In the genomic region with DNA sequence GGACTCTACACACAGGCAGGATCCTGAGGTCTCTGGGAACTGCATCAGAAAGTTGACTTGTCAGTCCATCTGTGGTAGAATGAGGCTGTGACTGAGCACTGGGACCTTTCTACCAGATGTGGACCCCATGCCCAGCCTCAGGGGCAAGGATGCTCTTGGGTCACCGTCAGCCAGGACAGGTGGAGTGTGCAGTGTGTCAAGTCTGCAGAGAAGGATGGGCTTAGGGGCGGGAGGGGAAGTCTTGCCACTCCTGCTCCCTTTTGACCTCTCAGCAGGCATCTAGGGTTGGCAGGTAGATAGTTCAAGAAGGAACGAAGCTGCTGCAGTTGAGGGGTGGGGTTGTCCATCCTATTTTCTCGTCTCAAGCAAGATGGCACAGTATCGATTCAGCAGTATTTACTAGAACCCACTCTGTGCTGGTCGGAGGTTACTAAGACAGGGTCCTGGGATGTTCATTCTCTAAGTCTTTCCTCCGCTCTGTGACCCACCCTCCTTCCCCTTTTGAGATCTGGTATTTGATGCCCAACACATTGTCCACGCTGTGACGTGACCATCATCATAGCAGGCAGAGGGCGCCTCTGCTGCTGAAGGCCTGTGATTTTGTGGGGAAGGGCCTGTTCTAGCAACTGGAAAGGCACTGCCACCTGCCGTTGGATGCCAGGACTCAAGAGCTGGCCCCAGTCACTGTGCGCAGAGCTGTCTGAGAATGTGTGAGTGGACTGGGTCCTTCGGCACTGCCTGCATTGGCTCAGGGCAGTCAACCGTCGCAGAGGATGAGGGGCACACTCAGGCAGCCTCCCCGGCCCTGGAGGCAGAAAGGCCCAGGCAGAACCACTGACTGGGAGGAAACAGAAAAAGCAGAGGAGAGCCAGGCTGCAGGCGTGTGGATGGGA, we compare ENCODE assay signal across 1 cellular context.
A peak's percentile ranks its signal among the peaks of the same experiment; 100 is the strongest.
TF ChIP-seq lines count a peak whose summit lies in the region.

No MANE protein-coding gene starts in this region.

TF ChIP-seq in SK-N-SH, 30 proteins besides CTCF, POLR2A, EP300 and RAD21 (continued from another document):
- TF ChIP-seq, protein P1, sequence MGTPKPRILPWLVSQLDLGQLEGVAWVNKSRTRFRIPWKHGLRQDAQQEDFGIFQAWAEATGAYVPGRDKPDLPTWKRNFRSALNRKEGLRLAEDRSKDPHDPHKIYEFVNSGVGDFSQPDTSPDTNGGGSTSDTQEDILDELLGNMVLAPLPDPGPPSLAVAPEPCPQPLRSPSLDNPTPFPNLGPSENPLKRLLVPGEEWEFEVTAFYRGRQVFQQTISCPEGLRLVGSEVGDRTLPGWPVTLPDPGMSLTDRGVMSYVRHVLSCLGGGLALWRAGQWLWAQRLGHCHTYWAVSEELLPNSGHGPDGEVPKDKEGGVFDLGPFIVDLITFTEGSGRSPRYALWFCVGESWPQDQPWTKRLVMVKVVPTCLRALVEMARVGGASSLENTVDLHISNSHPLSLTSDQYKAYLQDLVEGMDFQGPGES (IDR thresholded peaks at IDR 0.05; ENCODE audit: low read depth, low read length) = no peak
- TF ChIP-seq RFX5 (IDR thresholded peaks at IDR 0.05; ENCODE audit: low read length) (peak; percentile 27; the same call in 1 of the 2 replicates), RXRA (IDR thresholded peaks at IDR 0.05; ENCODE audit: borderline replicate concordance, low read depth) (no peak)
TF ChIP-seq in SK-N-SH: peak in this region for 6.
